Comparison of ENCODE assay signal across 15 cellular contexts in genomic region chr16:69283851-69284250, GRCh38.
"Had no signal": no experiment of that assay in that cellular context is flagged by ENCODE, and none has a peak within 500 bp of the region (broad histone marks: within the 10 kb centered on the region; RNA-seq: fewer than 3 reads in every experiment).

No MANE protein-coding gene starts in this region.

- ATAC-seq: left colon; left ventricle myocardium superior; mucosa of descending colon; naive thymus-derived CD8-positive, alpha-beta T cell had no signal

- DNase-seq: cortex of kidney; dorsolateral prefrontal cortex; effector CD8-positive, alpha-beta T cell; foreskin melanocyte; head of caudate nucleus; hippocampal formation; left colon; left ventricle myocardium superior; mucosa of descending colon; naive thymus-derived CD8-positive, alpha-beta T cell; ovary; small intestine; stimulated activated CD4-positive, alpha-beta T cell treated with anti-CD3 and anti-CD28 coated beads, Interleukin-12 subunit alpha, Interleukin-12 subunit beta, amount 100 ng/mL, for 4 hours; stimulated activated naive CD4-positive, alpha-beta T cell treated with Interleukin-2 at 50 U/mL for 16 hours; trophoblast cell had no signal
